Comparison of ENCODE assay signal across 29 cellular contexts in genomic region chr11:90784241-90784814, GRCh38.
"Had no signal": no experiment of that assay in that cellular context is flagged by ENCODE, and none has a peak within 500 bp of the region (broad histone marks: within the 10 kb centered on the region; RNA-seq: fewer than 3 reads in every experiment).

No MANE protein-coding gene starts in this region.

- DNase-seq: activated B cell treated with CpG ODN at 0.5 μM for 24 hours; activated CD4-positive, alpha-beta memory T cell treated with anti-CD3 and anti-CD28 coated beads, Interleukin-2, amount 10 ng/mL, durations not matched to agents 7 days and 5 days; activated CD4-positive, alpha-beta T cell treated with anti-CD3 and anti-CD28 coated beads for 4 hours; activated CD4-positive, alpha-beta T cell treated with anti-CD3 and anti-CD28 coated beads, Interleukin-2, amount 10 ng/mL, durations not matched to agents 7 days and 5 days; activated CD4-positive, alpha-beta T cell treated with anti-CD3 and anti-CD28 coated beads, Interleukin-2, amount 50 U/mL, for 48 hours; activated CD4-positive, CD25-positive, alpha-beta regulatory T cell treated with anti-CD3 and anti-CD28 coated beads, Interleukin-2, amount 50 U/mL, for 72 hours; activated CD8-positive, alpha-beta memory T cell treated with anti-CD3 and anti-CD28 coated beads for 24 hours; activated CD8-positive, alpha-beta memory T cell treated with anti-CD3 and anti-CD28 coated beads, Interleukin-2, amount 10 ng/mL, durations not matched to agents 7 days and 5 days; activated CD8-positive, alpha-beta memory T cell treated with anti-CD3 and anti-CD28 coated beads, Interleukin-2, amount 50 U/mL, for 48 hours; activated CD8-positive, alpha-beta T cell treated with anti-CD3 and anti-CD28 coated beads, Interleukin-2, amount 10 ng/mL, durations not matched to agents 7 days and 5 days; activated effector memory CD4-positive, alpha-beta T cell treated with Interleukin-2 at 50 U/mL for 16 hours; activated gamma-delta T cell; activated naive CD4-positive, alpha-beta T cell treated with anti-CD3 and anti-CD28 coated beads, Interleukin-2, amount 10 ng/mL, durations not matched to agents 7 days and 5 days; activated naive CD4-positive, alpha-beta T cell treated with Interleukin-2 at 50 U/mL for 16 hours; activated naive CD8-positive, alpha-beta T cell treated with anti-CD3 and anti-CD28 coated beads, Interleukin-2, amount 10 ng/mL, durations not matched to agents 7 days and 5 days; activated naive CD8-positive, alpha-beta T cell treated with anti-CD3 and anti-CD28 coated beads, Interleukin-2, amount 50 U/mL, for 24 hours; activated T-cell treated with anti-CD3 and anti-CD28 coated beads, Interleukin-2, amount 50 U/mL, for 24 hours; activated T-cell treated with anti-CD3 and anti-CD28 coated beads, Interleukin-2, amount 50 U/mL, for 48 hours; amygdala; anterior cingulate cortex; caudate nucleus; cerebellar nuclear complex; T-helper 2 cell; T-helper 9 cell had no signal

- FAIRE-seq: bronchial epithelial cell, TTC549 had no signal

- H3K36me3 ChIP-seq: ascending aorta, cardiac muscle cell had no signal

- H3K4me3 ChIP-seq: ascending aorta, cardiac muscle cell had no signal

- ATAC-seq: activated CD8-positive, alpha-beta memory T cell treated with anti-CD3 and anti-CD28 coated beads, Interleukin-2, amount 10 ng/mL, durations not matched to agents 7 days and 5 days; activated CD8-positive, alpha-beta T cell treated with anti-CD3 and anti-CD28 coated beads, Interleukin-2, amount 10 ng/mL, durations not matched to agents 7 days and 5 days; activated naive CD8-positive, alpha-beta T cell treated with anti-CD3 and anti-CD28 coated beads, Interleukin-2, amount 50 U/mL, for 24 hours had no signal

- H3K4me1 ChIP-seq: ascending aorta had no signal

- H3K27me3 ChIP-seq: ascending aorta, cardiac muscle cell had no signal

- H3K27ac ChIP-seq: ascending aorta, cardiac muscle cell, VCaP had no signal
